Comparison of ENCODE assay signal across 9 cellular contexts in the genomic region with DNA sequence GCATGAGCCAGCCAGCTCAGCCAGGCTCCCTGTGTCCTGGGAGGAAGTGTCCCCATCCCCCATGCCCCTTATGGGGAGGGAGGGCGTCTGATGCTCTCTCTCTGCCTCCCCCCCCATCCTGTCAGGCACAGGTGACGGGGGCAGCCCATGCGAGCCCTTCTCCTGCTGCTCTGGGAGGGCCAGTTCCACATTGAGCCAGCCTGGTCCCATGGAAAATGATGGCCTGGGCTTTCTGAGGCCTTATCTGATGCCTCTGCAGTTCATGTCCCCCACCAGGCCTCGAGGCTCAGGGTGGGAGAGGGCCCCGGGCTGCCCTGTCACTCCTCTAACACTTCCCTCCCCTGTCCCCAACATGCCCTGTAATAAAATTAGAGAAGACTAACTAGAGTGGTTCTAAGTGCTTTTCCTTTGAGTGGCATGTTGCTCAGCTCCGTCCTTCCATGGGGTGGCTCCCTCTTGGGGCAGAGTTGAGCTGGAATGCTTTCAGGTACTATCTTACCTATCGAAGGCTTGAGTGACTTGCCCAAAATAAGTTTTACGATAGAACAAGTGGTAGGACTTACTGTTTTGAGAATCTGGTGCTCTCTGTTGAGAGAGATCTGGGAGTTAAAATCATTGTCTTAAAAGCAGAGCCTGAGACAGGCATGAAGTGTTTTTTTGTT. TPM values are rescaled to one million over a fixed set of nuclear protein-coding genes. Genes with fewer than 3 reads are reported as not detected.
DNase-seq lines count a peak whose midpoint lies in the region; ATAC-seq and TF ChIP-seq lines count a peak whose summit lies in the region.
"Had no signal": no experiment of that assay in that cellular context is flagged by ENCODE, and none has a peak within 500 bp of the region (broad histone marks: within the 10 kb centered on the region; RNA-seq: fewer than 3 reads in every experiment).

No MANE protein-coding gene starts in this region.

- H3K4me1 Mint-ChIP-seq in activated CD8-positive, alpha-beta T cell treated with anti-CD3 and anti-CD28 coated beads for 36 hours (ENCODE audit: low read depth): peaks cover 27% of the 10 kb centered on the region

- H3K27ac ChIP-seq in heart right ventricle (peak overlapping the region in 6 of 10 donors; percentile 6 to 97 (median 60)), heart left ventricle (peak overlapping the region in 2 of 12 donors; percentile 44 to 90)

- H3K4me1 ChIP-seq in heart right ventricle (peaks cover 12 to 41% (median 36%) of the 10 kb centered on the region in 9 donors), heart left ventricle (peaks cover 0 to 47% (median 29%) of the 10 kb centered on the region in 12 donors)

- H3K27me3 ChIP-seq in heart right ventricle (no peaks in the 10 kb centered on the region), heart left ventricle (no peaks in the 10 kb centered on the region)

- H3K36me3 ChIP-seq in heart right ventricle (peaks cover 0 to 40% (median 29%) of the 10 kb centered on the region in 9 donors), heart left ventricle (peaks cover 0 to 38% (median 35%) of the 10 kb centered on the region in 9 donors)

- peak overlapping the region; percentile 57 for H3K27ac Mint-ChIP-seq in activated CD8-positive, alpha-beta T cell treated with anti-CD3 and anti-CD28 coated beads for 36 hours

- CTCF ChIA-PET in activated CD8-positive, alpha-beta T cell treated with anti-CD3 and anti-CD28 coated beads for 36 hours (lab: Charles Lee): interaction anchor here (2.0 kb wide), 1 partner anchor 330 kb away, joined by 4 read pairs; no protein-coding TSS in a partner anchor

- peaks cover 7% of the 10 kb centered on the region for H3K36me3 Mint-ChIP-seq in activated CD8-positive, alpha-beta T cell treated with anti-CD3 and anti-CD28 coated beads for 36 hours (ENCODE audit: low read depth)

- H3K9me3 ChIP-seq in heart right ventricle (no peaks in the 10 kb centered on the region), heart left ventricle (no peaks in the 10 kb centered on the region)

- in situ Hi-C loops in G401 (cut with HindIII; ENCODE audit: low sequenced_read_pairs): no loop called here

- intact Hi-C loops in heart right ventricle (cut with DNase I) (loop anchor here in 5 of 10 donors (5.0 to 10.0 kb wide), 5 partner anchors 303 to 583 kb away; partner anchors contain the start of genes SYF2 (in 2 of the 5) and RSRP1 (in 1 of the 5)), heart left ventricle (cut with DNase I) (loop anchor here in 2 of 10 donors (5.0 to 10.0 kb wide), 2 partner anchors 571 to 573 kb away; partner anchors contain the start of gene RSRP1 (in 2 of the 2))
- intact Hi-C loops in activated CD8-positive, alpha-beta T cell treated with anti-CD3 and anti-CD28 coated beads for 36 hours (cut with micrococcal nuclease): no loop called here

- H3K4me3 ChIP-seq in heart right ventricle: no peak overlapping the region
- H3K4me3 ChIP-seq in heart left ventricle: peak overlapping the region in 1 of 12 donors; percentile 96
- H3K4me3 ChIP-seq: lung had no signal

- 39 to 42% methylated on average over 8 of the region's 8 CpGs for WGBS in heart right ventricle, 2 donors
- WGBS in heart left ventricle, 4 donors: 29 to 39% (median 36%) methylated on average over 8 of the region's 8 CpGs

- TF ChIP-seq POLR2A in heart left ventricle (IDR thresholded peaks at IDR 0.05): no peak

- POLR2A ChIA-PET in activated CD8-positive, alpha-beta T cell treated with anti-CD3 and anti-CD28 coated beads for 36 hours (lab: Charles Lee): interaction anchor here (1.0 to 1.4 kb wide), 2 partner anchors 15 to 22 kb away, joined by 3 read pairs; no protein-coding TSS in a partner anchor

- H3K4me3 Mint-ChIP-seq in activated CD8-positive, alpha-beta T cell treated with anti-CD3 and anti-CD28 coated beads for 36 hours: peak overlapping the region; percentile 95

- TF ChIP-seq CTCF in heart right ventricle (IDR thresholded peaks at IDR 0.05): peak in 2 of 9 donors; percentile 11 to 29
- TF ChIP-seq CTCF in heart left ventricle (IDR thresholded peaks at IDR 0.05): peak in 3 of 12 donors; percentile 10 to 25 (median 17)
- TF ChIP-seq CTCF in activated CD8-positive, alpha-beta T cell treated with anti-CD3 and anti-CD28 coated beads for 36 hours (IDR thresholded peaks at IDR 0.05): no peak

- H3K9me3 Mint-ChIP-seq in activated CD8-positive, alpha-beta T cell treated with anti-CD3 and anti-CD28 coated beads for 36 hours: no peaks in the 10 kb centered on the region

- ATAC-seq in heart right ventricle: no peak
- ATAC-seq in heart left ventricle: no peak
- no peak for ATAC-seq in activated CD8-positive, alpha-beta T cell treated with anti-CD3 and anti-CD28 coated beads for 36 hours
- ATAC-seq in left lobe of liver: no peak

- no peaks in the 10 kb centered on the region for H3K27me3 Mint-ChIP-seq in activated CD8-positive, alpha-beta T cell treated with anti-CD3 and anti-CD28 coated beads for 36 hours

- no peak for DNase-seq in heart right ventricle
- DNase-seq in heart left ventricle: no peak
- no peak for DNase-seq in activated CD8-positive, alpha-beta T cell treated with anti-CD3 and anti-CD28 coated beads for 36 hours
- DNase-seq in left lobe of liver (ENCODE audit: low spot score): peak; percentile 44
- DNase-seq in G401 (ENCODE audit: low spot score): no peak
- no peak for DNase-seq in NCI-H2081 (lab: John Stamatoyannopoulos, UW)
- no peak for DNase-seq in Ammon's horn (ENCODE audit: low spot score)
- no peak for DNase-seq in NCI-H187 (lab: John Stamatoyannopoulos, UW)

RNA-seq across cellular contexts. Expression of gene MTFR1L, which starts 1.8 kb away (rescaled TPM):
- total RNA-seq in heart right ventricle: 100 to 1,000 TPM; 141 to 264 (median 226) TPM
- polyA plus RNA-seq in heart right ventricle: 100 to 1,000 TPM in 1 of 2 donors, 10 to 100 TPM in 1; 91.1 to 176 TPM
- 100 to 1,000 TPM; 123 to 319 (median 214) TPM for total RNA-seq in heart left ventricle
- polyA plus RNA-seq in heart left ventricle: 100 to 1,000 TPM; 135 to 146 TPM
- total RNA-seq in activated CD8-positive, alpha-beta T cell treated with anti-CD3 and anti-CD28 coated beads for 36 hours: 10 to 100 TPM; 25.6 to 27.4 TPM
- 52.7 TPM for total RNA-seq in left lobe of liver
- 21.0 and 32.6 TPM in 2 replicates for total RNA-seq in G401 (2014; rRNA removed; shearing (Covaris generic))

RNA-seq across cellular contexts. Expression of gene SELENON, which starts 18.0 kb away (rescaled TPM):
- 10 to 100 TPM; 32.5 to 75.1 (median 47.9) TPM for total RNA-seq in heart right ventricle
- 10 to 100 TPM; 36.4 to 37.2 TPM for polyA plus RNA-seq in heart right ventricle
- total RNA-seq in heart left ventricle: 10 to 100 TPM; 39.8 to 92.3 (median 48.5) TPM
- polyA plus RNA-seq in heart left ventricle: 10 to 100 TPM; 28.9 to 53.2 TPM
- total RNA-seq in activated CD8-positive, alpha-beta T cell treated with anti-CD3 and anti-CD28 coated beads for 36 hours: 10 to 100 TPM; 15.3 to 17.7 TPM
- 13.5 TPM for total RNA-seq in left lobe of liver
- total RNA-seq in G401 (2014; rRNA removed; shearing (Covaris generic)): 22.8 and 31.9 TPM in 2 replicates

RNA-seq across cellular contexts. Expression of gene AUNIP, which starts 41.3 kb away (rescaled TPM):
- total RNA-seq in heart right ventricle: under 1 TPM in 2 of 10 donors, not detected in 8; 0.21 to 0.25 TPM
- polyA plus RNA-seq in heart right ventricle: under 1 TPM in 1 of 2 donors, not detected in 1; 0.04 TPM
- total RNA-seq in heart left ventricle: 1 to 10 TPM in 1 of 9 donors, under 1 TPM in 2, not detected in 6; 0.25 to 1.5 (median 0.27) TPM
- under 1 TPM in 1 of 2 donors, not detected in 1; 0.19 TPM for polyA plus RNA-seq in heart left ventricle
- 10 to 100 TPM in 1 of 2 experiments, 1 to 10 TPM in 1; 8.8 to 10.3 TPM for total RNA-seq in activated CD8-positive, alpha-beta T cell treated with anti-CD3 and anti-CD28 coated beads for 36 hours
- total RNA-seq in left lobe of liver: not detected
- total RNA-seq in G401 (2014; rRNA removed; shearing (Covaris generic)): 28.9 and 29.4 TPM in 2 replicates

RNA-seq across cellular contexts. Expression of gene PAQR7, which starts 57.5 kb away (rescaled TPM):
- total RNA-seq in heart right ventricle (1 to 10 TPM; 1.2 to 3.8 (median 2.2) TPM), heart left ventricle (1 to 10 TPM; 1.1 to 5.7 (median 2.1) TPM), left lobe of liver (5.1 TPM)
- polyA plus RNA-seq in heart right ventricle (1 to 10 TPM; 1.2 to 1.4 TPM), heart left ventricle (1 to 10 TPM; 1.3 to 1.7 TPM)
- 1 to 10 TPM; 6.8 to 8.0 TPM for total RNA-seq in activated CD8-positive, alpha-beta T cell treated with anti-CD3 and anti-CD28 coated beads for 36 hours
- 17.4 and 18.3 TPM in 2 replicates for total RNA-seq in G401 (2014; rRNA removed; shearing (Covaris generic))
